Comparison of ENCODE assay signal across 32 cellular contexts in genomic region chr3:162138509-162138908, GRCh38.
"Had no signal": no experiment of that assay in that cellular context is flagged by ENCODE, and none has a peak within 500 bp of the region (broad histone marks: within the 10 kb centered on the region; RNA-seq: fewer than 3 reads in every experiment).

No MANE protein-coding gene starts in this region.

- H3K36me3 ChIP-seq: adrenal gland, cardiac muscle cell, gastroesophageal sphincter, lower lobe of right lung, neutrophil, ovary, suprapubic skin, tibial artery, upper lobe of right lung had no signal

- H3K27ac ChIP-seq: adrenal gland, body of pancreas, cardiac muscle cell, coronary artery, dorsolateral prefrontal cortex, lower lobe of right lung, neutrophil, ovary, suprapubic skin, tibial artery, upper lobe of right lung had no signal

- DNase-seq: activated CD4-positive, alpha-beta memory T cell treated with anti-CD3 and anti-CD28 coated beads, Interleukin-2, amount 10 ng/mL, durations not matched to agents 7 days and 5 days; activated CD4-positive, alpha-beta T cell treated with anti-CD3 and anti-CD28 coated beads for 1 hour; activated CD4-positive, alpha-beta T cell treated with anti-CD3 and anti-CD28 coated beads, Interleukin-2, amount 10 ng/mL, durations not matched to agents 7 days and 5 days; activated naive CD4-positive, alpha-beta T cell treated with Interleukin-2 at 50 U/mL for 16 hours; activated naive CD8-positive, alpha-beta T cell treated with anti-CD3 and anti-CD28 coated beads for 36 hours; activated T-cell treated with anti-CD3 and anti-CD28 coated beads, Interleukin-2, amount 50 U/mL, for 4 hours; adrenal gland; aorta; body of pancreas; dorsolateral prefrontal cortex; effector memory CD4-positive, alpha-beta T cell; erythroblast; hypothalamus; immature natural killer cell; kidney; lower lobe of right lung; mucosa of descending colon; ovary; retina; stimulated activated CD4-positive, alpha-beta T cell treated with anti-CD3 and anti-CD28 coated beads, Interleukin-15, amount 100 ng/mL, for 24 hours; stimulated activated CD4-positive, alpha-beta T cell treated with anti-CD3 and anti-CD28 coated beads, Interleukin-2, amount 100 ng/mL, for 24 hours; stimulated activated naive B cell treated with anti-CD40 and anti-IgM and Interleukin-4, amounts not matched to agents 10 μg/mL and 1 μg/mL and 100 μg/mL, for 72 hours; T-helper 17 cell; T1000; tibial artery; upper lobe of right lung had no signal

- H3K27me3 ChIP-seq: adrenal gland, body of pancreas, cardiac muscle cell, dorsolateral prefrontal cortex, gastroesophageal sphincter, neutrophil, ovary, suprapubic skin, tibial artery, upper lobe of right lung had no signal

- H3K4me1 ChIP-seq: adrenal gland, body of pancreas, lower lobe of right lung, suprapubic skin, upper lobe of right lung had no signal

- H3K9me3 ChIP-seq: adrenal gland, body of pancreas, gastroesophageal sphincter, lower lobe of right lung, mucosa of descending colon, neutrophil, ovary, suprapubic skin, tibial artery, upper lobe of right lung had no signal

- H3K4me3 ChIP-seq: adrenal gland, body of pancreas, cardiac muscle cell, coronary artery, dorsolateral prefrontal cortex, gastroesophageal sphincter, lower lobe of right lung, mucosa of descending colon, ovary, suprapubic skin, tibial artery, upper lobe of right lung had no signal

- ATAC-seq: activated T-cell treated with anti-CD3 and anti-CD28 coated beads, Interleukin-2, amount 50 U/mL, for 4 hours; body of pancreas; gastroesophageal sphincter; lower lobe of right lung; mucosa of descending colon; stimulated activated naive B cell treated with anti-CD40 and anti-IgM and Interleukin-4, amounts not matched to agents 10 μg/mL and 1 μg/mL and 100 μg/mL, for 72 hours; T-helper 17 cell; upper lobe of right lung; WTC11 had no signal
